Comparison of ENCODE assay signal across 11 cellular contexts in genomic region chr9:132634327-132634726, GRCh38. TPM values are rescaled to one million over a fixed set of nuclear protein-coding genes. Genes with fewer than 3 reads are reported as not detected.
"Had no signal": no experiment of that assay in that cellular context is flagged by ENCODE, and none has a peak within 500 bp of the region (broad histone marks: within the 10 kb centered on the region; RNA-seq: fewer than 3 reads in every experiment).

No MANE protein-coding gene starts in this region.

- DNase-seq: GM23248, GOT3, H7, HFFc6, KG1 had no signal

- ATAC-seq: HepG2 had no signal

- H3K9me3 ChIP-seq: HAP-1 had no signal

- H3K4me3 ChIP-seq: GM23248, HAP-1 had no signal

- H3K27me3 Mint-ChIP-seq: IgD-negative memory B cell had no signal

- H3K27ac ChIP-seq: GM23248, HL-60 had no signal

- H3K9ac ChIP-seq: GM23248 had no signal

- FAIRE-seq: HepG2 had no signal

- H3K9me3 Mint-ChIP-seq: HFFc6, IgD-negative memory B cell had no signal

- H3K4me1 ChIP-seq: HAP-1 had no signal

- H3K4me1 Mint-ChIP-seq: IgD-negative memory B cell had no signal

- H3K4me3 Mint-ChIP-seq: HFFc6, IgD-negative memory B cell had no signal

- H3K27ac Mint-ChIP-seq: HFFc6, IgD-negative memory B cell had no signal

- H2AFZ ChIP-seq: GM23248 had no signal

RNA-seq across cellular contexts. Expression of gene BARHL1, which starts 51.9 kb away (rescaled TPM):
- total RNA-seq: GM23248, H4, H7, HepG2, HFFc6, HT1080 had no signal
- polyA plus RNA-seq: GM23248, HepG2, IgD-negative memory B cell had no signal
